In the genomic region with DNA sequence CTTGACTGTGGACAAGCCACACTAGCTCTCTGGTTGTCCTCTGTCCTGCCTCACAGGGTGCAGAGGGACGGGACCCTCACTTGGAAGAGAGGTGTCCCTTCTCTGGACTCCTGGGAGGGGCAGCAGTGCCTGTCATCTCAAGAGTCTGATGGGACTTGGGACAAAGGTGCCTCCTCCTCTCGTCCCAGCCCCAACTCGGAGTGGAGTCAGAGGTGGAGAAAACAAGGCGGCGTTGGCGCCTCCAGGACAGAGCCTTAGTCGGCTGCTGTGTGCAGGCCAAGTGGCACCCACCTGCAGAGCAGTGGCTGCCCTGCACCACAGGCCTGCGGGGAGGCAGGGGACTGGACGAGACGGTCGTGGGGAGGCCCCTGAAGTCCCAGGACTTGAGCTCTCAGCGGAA, we compare ENCODE assay signal across 29 cellular contexts. TPM values are rescaled to one million over a fixed set of nuclear protein-coding genes. Genes with fewer than 3 reads are reported as not detected.
"Had no signal": no experiment of that assay in that cellular context is flagged by ENCODE, and none has a peak within 500 bp of the region (broad histone marks: within the 10 kb centered on the region; RNA-seq: fewer than 3 reads in every experiment).

No MANE protein-coding gene starts in this region.

- H3K36me3 ChIP-seq: ascending aorta, SJCRH30 had no signal

- H3K27me3 Mint-ChIP-seq: activated naive CD4-positive, alpha-beta T cell treated with anti-CD3 and anti-CD28 coated beads, Interleukin-2, amount 50 U/mL, for 24 hours had no signal

- H3K4me2 ChIP-seq: KMS-11, SK-N-SH had no signal

- H3K9me3 Mint-ChIP-seq: activated CD4-positive, alpha-beta memory T cell treated with anti-CD3 and anti-CD28 coated beads, Interleukin-2, amount 10 ng/mL, durations not matched to agents 7 days and 5 days; activated naive CD4-positive, alpha-beta T cell treated with anti-CD3 and anti-CD28 coated beads, Interleukin-2, amount 50 U/mL, for 24 hours; activated T-helper 2 cell treated with anti-CD3 and anti-CD28 coated beads, Interferon-gamma antibody, Interleukin-2, Interleukin-4, amounts not matched to agents 10 μg/mL and 5 μg/mL and 100 μg/mL, durations not matched to agents 14 hours and 24 hours and 36 hours; central memory CD8-positive, alpha-beta T cell had no signal

- H3K27me3 ChIP-seq: ascending aorta had no signal

- H3K4me1 ChIP-seq: ascending aorta, body of pancreas, SJCRH30 had no signal

- H3K9ac ChIP-seq: KMS-11, SK-N-SH had no signal

- H3K9me3 ChIP-seq: ascending aorta, body of pancreas, SJCRH30, SK-N-SH had no signal

- DNase-seq: activated CD4-positive, alpha-beta memory T cell treated with anti-CD3 and anti-CD28 coated beads, Interleukin-2, amount 10 ng/mL, durations not matched to agents 7 days and 5 days; activated CD4-positive, alpha-beta T cell treated with anti-CD3 and anti-CD28 coated beads, Interleukin-2, amount 50 U/mL, for 1 hour; activated CD4-positive, CD25-positive, alpha-beta regulatory T cell; activated T-cell treated with anti-CD3 and anti-CD28 coated beads for 4 hours; activated T-cell treated with anti-CD3 and anti-CD28 coated beads, Interleukin-2, amount 50 U/mL, for 48 hours; body of pancreas; NCI-H1092; NCI-H1417; NCI-H1694; NCI-H2029; NCI-H2107; NCI-H345; NCI-H510A; NCI-H526 treated with DMSO at 0.1 percent for 48 hours; NCI-H82; Right ventricle myocardium superior; RPMI8226; SJCRH30; SK-N-SH; T-helper 1 cell had no signal

- H3K27ac ChIP-seq: ascending aorta, body of pancreas, KMS-11, SJCRH30, VCaP had no signal

- ATAC-seq: body of pancreas had no signal

- H3K4me3 Mint-ChIP-seq: activated CD4-positive, alpha-beta memory T cell treated with anti-CD3 and anti-CD28 coated beads, Interleukin-2, amount 10 ng/mL, durations not matched to agents 7 days and 5 days; activated naive CD4-positive, alpha-beta T cell treated with anti-CD3 and anti-CD28 coated beads, Interleukin-2, amount 50 U/mL, for 24 hours; central memory CD8-positive, alpha-beta T cell had no signal

- H3K27ac Mint-ChIP-seq: activated CD4-positive, alpha-beta memory T cell treated with anti-CD3 and anti-CD28 coated beads, Interleukin-2, amount 10 ng/mL, durations not matched to agents 7 days and 5 days; activated naive CD4-positive, alpha-beta T cell treated with anti-CD3 and anti-CD28 coated beads, Interleukin-2, amount 50 U/mL, for 24 hours; activated T-helper 2 cell treated with anti-CD3 and anti-CD28 coated beads, Interferon-gamma antibody, Interleukin-2, Interleukin-4, amounts not matched to agents 10 μg/mL and 5 μg/mL and 100 μg/mL, durations not matched to agents 14 hours and 24 hours and 36 hours had no signal

- H3K36me3 Mint-ChIP-seq: activated naive CD4-positive, alpha-beta T cell treated with anti-CD3 and anti-CD28 coated beads, Interleukin-2, amount 50 U/mL, for 24 hours had no signal

- H3K4me3 ChIP-seq: ascending aorta, body of pancreas, SJCRH30 had no signal

- FAIRE-seq: bronchial epithelial cell had no signal

- H3K4me1 Mint-ChIP-seq: activated naive CD4-positive, alpha-beta T cell treated with anti-CD3 and anti-CD28 coated beads, Interleukin-2, amount 50 U/mL, for 24 hours; central memory CD8-positive, alpha-beta T cell had no signal

RNA-seq across cellular contexts. Expression of gene GHRL, which starts 37.6 kb away (rescaled TPM):
- total RNA-seq: activated CD8-positive, alpha-beta memory T cell treated with anti-CD3 and anti-CD28 coated beads for 36 hours; ascending aorta; bronchial epithelial cell; MCF 10A; Right ventricle myocardium superior; SJCRH30 had no signal
- polyA plus RNA-seq: SK-N-SH had no signal
